1 cellular context compared by ENCODE assay signal in genomic region chr17:65163990-65164495, GRCh38.
TF ChIP-seq lines count a peak whose summit lies in the region.

No MANE protein-coding gene starts in this region.

TF ChIP-seq in K562, 482 proteins besides CTCF, POLR2A, EP300 and RAD21 (continued from another document):
- no peak for TF ChIP-seq RERE (CRISPR knock-in tag; IDR thresholded peaks at IDR 0.05; ENCODE audit: borderline replicate concordance)
- TF ChIP-seq MAFK (IDR thresholded peaks at IDR 0.05; ENCODE audit: low read length): peak; percentile 38; the same call in 1 of the 2 replicates
- no peak for TF ChIP-seq GATAD2B (IDR thresholded peaks at IDR 0.05; ENCODE audit: borderline replicate concordance)
- TF ChIP-seq HDAC1 (IDR thresholded peaks at IDR 0.05): no peak; a peak in 1 of 4 replicates
- no peak for TF ChIP-seq DMBX1 (CRISPR knock-in tag; IDR thresholded peaks at IDR 0.05; ENCODE audit: borderline replicate concordance)
- TF ChIP-seq ZNF644 (tag; IDR thresholded peaks at IDR 0.05; ENCODE audit: low read depth): no peak
- TF ChIP-seq RBM25 (IDR thresholded peaks at IDR 0.05; ENCODE audit: low read depth, low read length, severe bottlenecking): peak; percentile 16
- TF ChIP-seq ZNF165 (CRISPR knock-in tag; IDR thresholded peaks at IDR 0.05; ENCODE audit: borderline replicate concordance): no peak
- TF ChIP-seq CBFA2T3 (IDR thresholded peaks at IDR 0.05): peak; percentile 43
- TF ChIP-seq ZBTB43 (CRISPR knock-in tag; IDR thresholded peaks at IDR 0.05): no peak
- no peak for TF ChIP-seq ZNF695 (CRISPR knock-in tag; IDR thresholded peaks at IDR 0.05)
- no peak for TF ChIP-seq ZNF431 (CRISPR knock-in tag; IDR thresholded peaks at IDR 0.05)
- no peak for TF ChIP-seq CHCHD3 (CRISPR knock-in tag; IDR thresholded peaks at IDR 0.05)
- no peak for TF ChIP-seq MCM3 (IDR thresholded peaks at IDR 0.05)
- no peak for TF ChIP-seq SNIP1 (IDR thresholded peaks at IDR 0.05; ENCODE audit: low read depth)
- no peak for TF ChIP-seq ZKSCAN3 (CRISPR knock-in tag; IDR thresholded peaks at IDR 0.05)
- peak; percentile 84 for TF ChIP-seq ATF3 (IDR thresholded peaks at IDR 0.05)
- TF ChIP-seq ATF3 (CRISPR knock-in tag; conservative IDR thresholded peaks at IDR 0.05): no peak
- peak; percentile 27 for TF ChIP-seq FOS (IDR thresholded peaks at IDR 0.05; ENCODE audit: extremely low read depth, insufficient read length)
- no peak for TF ChIP-seq CREB1 (IDR thresholded peaks at IDR 0.05)
- TF ChIP-seq CREB1 (CRISPR knock-in tag; IDR thresholded peaks at IDR 0.05): peak; percentile 22; the same call in 1 of the 2 replicates
- peak; percentile 16 to 49; a peak in 2 of 4 replicates for TF ChIP-seq KDM1A (IDR thresholded peaks at IDR 0.05)
- no peak for TF ChIP-seq ADNP (tag; IDR thresholded peaks at IDR 0.05)
- TF ChIP-seq ZNF232 (CRISPR knock-in tag; IDR thresholded peaks at IDR 0.05): no peak
- peak in 1 of 2 experiments; percentile 33; a peak in 2 of 4 replicates for TF ChIP-seq MNT (conservative IDR thresholded peaks at IDR 0.05)
- no peak for TF ChIP-seq ILK (tag; IDR thresholded peaks at IDR 0.05; ENCODE audit: borderline replicate concordance, low read depth)
- no peak for TF ChIP-seq HMG20B (CRISPR knock-in tag; IDR thresholded peaks at IDR 0.05)
- TF ChIP-seq DPF2 (IDR thresholded peaks at IDR 0.05): peak; percentile 73
- TF ChIP-seq FOXM1 (IDR thresholded peaks at IDR 0.05; ENCODE audit: low read depth): no peak
- TF ChIP-seq FOXM1 (CRISPR knock-in tag; IDR thresholded peaks at IDR 0.05; ENCODE audit: low read depth): no peak
- TF ChIP-seq CTBP1 (IDR thresholded peaks at IDR 0.05; ENCODE audit: borderline replicate concordance): peak; percentile 46; the same call in 1 of the 2 replicates
- TF ChIP-seq PKNOX1 (IDR thresholded peaks at IDR 0.05): peak; percentile 67
- no peak for TF ChIP-seq ZNF354B (CRISPR knock-in tag; IDR thresholded peaks at IDR 0.05)
- no peak for TF ChIP-seq ZNF41 (CRISPR knock-in tag; conservative IDR thresholded peaks at IDR 0.05)
- TF ChIP-seq ZNF76 (CRISPR knock-in tag; IDR thresholded peaks at IDR 0.05; ENCODE audit: borderline replicate concordance): no peak
- TF ChIP-seq ZNF561 (CRISPR knock-in tag; conservative IDR thresholded peaks at IDR 0.05): no peak
- TF ChIP-seq C11orf30 (IDR thresholded peaks at IDR 0.05; ENCODE audit: low read depth): peak; percentile 27; the same call in 1 of the 2 replicates
- no peak for TF ChIP-seq ZNF551 (CRISPR knock-in tag; IDR thresholded peaks at IDR 0.05)
- TF ChIP-seq JUN (IDR thresholded peaks at IDR 0.05; ENCODE audit: borderline replicate concordance, low read depth, low read length): peak; percentile 83
- TF ChIP-seq JUN (CRISPR knock-in tag; IDR thresholded peaks at IDR 0.05; ENCODE audit: borderline replicate concordance): no peak
- no peak for TF ChIP-seq ZZZ3 (IDR thresholded peaks at IDR 0.05)
- no peak for TF ChIP-seq TOE1 (IDR thresholded peaks at IDR 0.05; ENCODE audit: borderline replicate concordance)
- TF ChIP-seq TOE1 (CRISPR knock-in tag; IDR thresholded peaks at IDR 0.05; ENCODE audit: borderline replicate concordance, low read depth): no peak
- TF ChIP-seq ZKSCAN1 (IDR thresholded peaks at IDR 0.05; ENCODE audit: low read depth, low read length): peak; percentile 89
- TF ChIP-seq ZNF780A (CRISPR knock-in tag; IDR thresholded peaks at IDR 0.05): no peak
- no peak for TF ChIP-seq PHF20 (IDR thresholded peaks at IDR 0.05; ENCODE audit: partially characterized antibody)
- no peak for TF ChIP-seq NCOA2 (IDR thresholded peaks at IDR 0.05; ENCODE audit: partially characterized antibody in 2 of 2)
- no peak for TF ChIP-seq SMARCB1 (IDR thresholded peaks at IDR 0.05; ENCODE audit: insufficient read length, low read depth)
- TF ChIP-seq ZNF766 (CRISPR knock-in tag; conservative IDR thresholded peaks at IDR 0.05): no peak
- 0 out of 2 replicates have a peak, but pooled peaks have one; percentile 11 for TF ChIP-seq MAFF (IDR thresholded peaks at IDR 0.05; ENCODE audit: low read length)
- TF ChIP-seq ZNF384 (IDR thresholded peaks at IDR 0.05; ENCODE audit: low read depth, low read length): no peak
- TF ChIP-seq ZNF347 (CRISPR knock-in tag; IDR thresholded peaks at IDR 0.05; ENCODE audit: low read depth): no peak
- TF ChIP-seq TFAP4 (CRISPR knock-in tag; IDR thresholded peaks at IDR 0.05; ENCODE audit: borderline replicate concordance): peak; percentile 20; the same call in 1 of the 2 replicates
- TF ChIP-seq NR4A1 (CRISPR knock-in tag; IDR thresholded peaks at IDR 0.05): no peak
- TF ChIP-seq NR4A1 (tag; IDR thresholded peaks at IDR 0.05): no peak
- TF ChIP-seq TRIM28 (IDR thresholded peaks at IDR 0.05): no peak
- TF ChIP-seq SIN3A (IDR thresholded peaks at IDR 0.05; ENCODE audit: borderline replicate concordance in 2 of 2, control insufficient read depth in 1 of 2, low read depth in 2 of 2, low read length in 2 of 2): 0 out of 4 replicates have a peak, but pooled peaks have one; percentile 11 to 29
- TF ChIP-seq ATF1 (CRISPR knock-in tag; IDR thresholded peaks at IDR 0.05): no peak
- TF ChIP-seq ATF1 (tag; IDR thresholded peaks at IDR 0.05): peak; percentile 68
- peak; percentile 34 to 37; a peak in 2 of 4 replicates for TF ChIP-seq NRF1 (conservative IDR thresholded peaks at IDR 0.05 in 1 of 2, IDR thresholded peaks at IDR 0.05 in 1 of 2)
- TF ChIP-seq RCOR1 (IDR thresholded peaks at IDR 0.05; ENCODE audit: borderline replicate concordance in 1 of 2, low read depth in 2 of 2, low read length in 2 of 2): peak in 1 of 2 experiments; percentile 46; a peak in 1 of 4 replicates
- TF ChIP-seq RFX5 (IDR thresholded peaks at IDR 0.05; ENCODE audit: low read depth, low read length): peak; percentile 88
- TF ChIP-seq RBM39 (optimal IDR thresholded peaks at IDR 0.05; ENCODE audit: low read depth, low read length): no peak
